In genomic region chr12:38138225-38139221, GRCh38 we compare ENCODE assay signal across 8 cellular contexts.
DNase-seq lines count a peak whose midpoint lies in the region; FAIRE-seq and TF ChIP-seq lines count a peak whose summit lies in the region.

No MANE protein-coding gene starts in this region.

- FAIRE-seq in G401.6 (lab: Jason Lieb, UNC), result peak; percentile 90
- peak; percentile 40 for FAIRE-seq in TTC549 (lab: Jason Lieb, UNC)

- no peak overlapping the region for H3K27ac ChIP-seq in smooth muscle cell (ENCODE audit: low read depth)

- peaks cover 1 to 11% (median 7%) of the 10 kb centered on the region in 3 donors for H3K27me3 Mint-ChIP-seq in immature natural killer cell (ENCODE audit: low read depth in 3 of 3)

- no peaks in the 10 kb centered on the region for H3K79me2 ChIP-seq in smooth muscle cell (ENCODE audit: low read depth)

- H3K36me3 Mint-ChIP-seq in immature natural killer cell, result no peaks in the 10 kb centered on the region

- H3K36me3 ChIP-seq in H7 (replicated peaks; ENCODE audit: control insufficient read depth, insufficient read depth, low read length) (no peaks in the 10 kb centered on the region), smooth muscle cell (ENCODE audit: low read depth) (no peaks in the 10 kb centered on the region)

- H3K27me3 ChIP-seq in H7 (ENCODE audit: control insufficient read depth, insufficient read depth, low read length) (no peaks in the 10 kb centered on the region; the same call in 1 of the 2 replicates), smooth muscle cell (ENCODE audit: low read depth) (no peaks in the 10 kb centered on the region)

- no peaks in the 10 kb centered on the region for H3K4me1 ChIP-seq in smooth muscle cell (ENCODE audit: low read depth)

- no peaks in the 10 kb centered on the region for H3K9me3 ChIP-seq in smooth muscle cell (replicated peaks; ENCODE audit: low read depth)

- peak overlapping the region; percentile 24; the same call in 1 of the 2 replicates for H3K4me3 ChIP-seq in H7 (ENCODE audit: insufficient read depth, low read depth, low read length)
- H3K4me3 ChIP-seq in smooth muscle cell, result no peak overlapping the region

- peak overlapping the region in 3 of 6 donors; percentile 28 to 81 (median 76) for H3K27ac Mint-ChIP-seq in immature natural killer cell

- H3K9ac ChIP-seq in smooth muscle cell (ENCODE audit: low read depth), result no peak overlapping the region

- peak overlapping the region; percentile 79 for H2AFZ ChIP-seq in smooth muscle cell (ENCODE audit: low read depth)

- no peaks in the 10 kb centered on the region for H3F3A ChIP-seq in smooth muscle cell (ENCODE audit: low read depth)

- DNase-seq in H7 (peak; percentile 77), NCI-H1092 treated with DMSO at 0.1 percent for 48 hours (lab: John Stamatoyannopoulos, UW) (peak; percentile 58), T47D (ENCODE audit: low read depth in 1 of 2, low spot score in 1 of 2) (peak; percentile 68 to 89), immature natural killer cell (peak; percentile 47 to 58 (median 56)), smooth muscle cell (lab: John Stamatoyannopoulos, UW; ENCODE audit: unreplicated experiment) (peak; percentile 22), NCI-H128 (lab: John Stamatoyannopoulos, UW; ENCODE audit: unreplicated experiment) (no peak)

- in situ Hi-C loops in T47D (cut with HindIII; ENCODE audit: low pct_unique_long_range_greater_than_20kb, low sequenced_read_pairs), result no loop called here

- H3K4me1 Mint-ChIP-seq in immature natural killer cell, result peaks cover 8% of the 10 kb centered on the region in 2 donors

- peak; percentile 91 for TF ChIP-seq CTCF in smooth muscle cell (IDR thresholded peaks at IDR 0.05; ENCODE audit: borderline replicate concordance, insufficient read depth, poor library complexity, severe bottlenecking)

- H3K9me3 Mint-ChIP-seq in immature natural killer cell, result peaks cover 0 to 2% (median 0%) of the 10 kb centered on the region in 6 donors

- H3K4me3 Mint-ChIP-seq in immature natural killer cell, result peak overlapping the region; percentile 50 to 80 (median 76)

- 50% methylated on average over 41 of the region's 54 CpGs for WGBS in smooth muscle cell (ENCODE audit: low lambda C conversion rate)

- H3K4me2 ChIP-seq in smooth muscle cell, result peak overlapping the region; percentile 32

- H4K20me1 ChIP-seq in smooth muscle cell (ENCODE audit: low read depth), result no peaks in the 10 kb centered on the region
